In the genomic region with DNA sequence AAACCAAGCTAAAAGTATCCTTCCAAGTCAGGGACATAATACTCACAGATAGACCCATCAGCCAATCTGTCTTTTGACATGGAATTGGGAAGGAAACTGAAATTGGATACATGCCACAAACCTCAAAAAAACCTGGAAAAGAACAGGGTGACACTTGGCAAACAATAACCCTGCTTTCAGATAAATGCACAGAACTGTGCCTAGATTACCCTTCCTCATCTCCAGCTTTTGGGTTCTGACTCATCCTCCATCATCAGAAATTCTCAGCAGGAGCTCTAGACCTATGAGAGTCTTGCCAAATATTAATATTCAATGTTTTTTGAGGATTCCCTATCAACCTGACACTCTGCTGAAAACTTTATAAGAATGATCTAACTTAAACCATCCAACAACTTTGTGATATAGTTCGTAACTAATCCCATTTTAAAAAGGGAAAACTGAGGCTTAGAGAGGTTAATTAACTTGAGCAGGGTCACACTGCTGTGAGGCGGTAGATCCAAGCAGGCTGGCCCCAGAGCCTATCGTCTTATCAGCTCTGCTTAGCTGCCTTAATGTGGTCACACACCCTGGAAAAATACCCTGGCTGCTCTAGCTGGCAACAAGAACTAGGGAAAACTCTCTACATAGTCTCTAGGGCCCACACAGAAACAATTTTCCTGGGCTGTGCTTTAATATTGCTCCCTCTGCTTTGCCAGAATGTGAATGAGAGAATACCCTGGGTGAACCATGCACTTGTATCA, we compare ENCODE assay signal across 23 cellular contexts.
DNase-seq lines count a peak whose midpoint lies in the region; ATAC-seq, FAIRE-seq and TF ChIP-seq lines count a peak whose summit lies in the region.
"Had no signal": no experiment of that assay in that cellular context is flagged by ENCODE, and none has a peak within 500 bp of the region (broad histone marks: within the 10 kb centered on the region; RNA-seq: fewer than 3 reads in every experiment).

No MANE protein-coding gene starts in this region.

- peak; percentile 92 to 93 for ATAC-seq in right cardiac atrium
- ATAC-seq in GM21360 (IDR thresholded peaks at IDR 0.05; ENCODE audit: unreplicated experiment): no peak
- no peak for ATAC-seq in GM18870 (IDR thresholded peaks at IDR 0.05; ENCODE audit: unreplicated experiment)
- ATAC-seq in CD4-positive, alpha-beta T cell (ENCODE audit: poor library complexity): no peak
- ATAC-seq: GM23338, HepG2 had no signal

- H3K79me2 ChIP-seq in astrocyte (ENCODE audit: insufficient read depth, low read length): no peaks in the 10 kb centered on the region

- peaks cover 1% of the 10 kb centered on the region for H3K36me3 Mint-ChIP-seq in astrocyte (ENCODE audit: low read depth, unreplicated experiment)
- no peaks in the 10 kb centered on the region for H3K36me3 Mint-ChIP-seq in CD4-positive, alpha-beta T cell (ENCODE audit: low read depth)
- H3K36me3 Mint-ChIP-seq: CD4-positive, alpha-beta memory T cell had no signal

- H3K27ac ChIP-seq in right cardiac atrium (ENCODE audit: low read length) (no peak overlapping the region), left ventricle myocardium inferior (replicated peaks) (no peak overlapping the region), astrocyte (ENCODE audit: low read depth, low read length) (no peak overlapping the region)
- no peak overlapping the region for H3K27ac ChIP-seq in CD4-positive, alpha-beta T cell (ENCODE audit: low read depth, low read length)
- H3K27ac ChIP-seq: BLaER1, HL-60 had no signal

- WGBS in right cardiac atrium: 30% methylated on average over 3 of the region's 3 CpGs

- H3K4me1 ChIP-seq in right cardiac atrium (ENCODE audit: control insufficient read depth, insufficient read depth, low read length) (no peaks in the 10 kb centered on the region), left ventricle myocardium inferior (no peaks in the 10 kb centered on the region), astrocyte (ENCODE audit: insufficient read depth, low read length) (no peaks in the 10 kb centered on the region)
- H3K4me1 ChIP-seq: BLaER1 had no signal

- H3K27ac Mint-ChIP-seq in astrocyte (ENCODE audit: unreplicated experiment): no peak overlapping the region
- H3K27ac Mint-ChIP-seq in CD4-positive, alpha-beta T cell: no peak overlapping the region
- H3K27ac Mint-ChIP-seq: CD4-positive, alpha-beta memory T cell; GM23338 had no signal

- FAIRE-seq in astrocyte (lab: Jason Lieb, UNC): no peak
- FAIRE-seq: GM12891, HepG2 had no signal

- no peak overlapping the region for H3K9ac ChIP-seq in astrocyte (ENCODE audit: low read length)
- H3K9ac ChIP-seq: BLaER1 had no signal

- H3K27me3 Mint-ChIP-seq in astrocyte (ENCODE audit: low read depth, unreplicated experiment): no peaks in the 10 kb centered on the region
- no peaks in the 10 kb centered on the region for H3K27me3 Mint-ChIP-seq in CD4-positive, alpha-beta T cell
- H3K27me3 Mint-ChIP-seq: CD4-positive, alpha-beta memory T cell had no signal

- H3K4me3 ChIP-seq in right cardiac atrium (ENCODE audit: low read length) (no peak overlapping the region), left ventricle myocardium inferior (no peak overlapping the region), astrocyte (ENCODE audit: insufficient read depth, low read depth, low read length) (no peak overlapping the region), fibroblast of villous mesenchyme (ENCODE audit: low read depth, low read length) (no peak overlapping the region)
- H3K4me3 ChIP-seq: BLaER1, GM23338 had no signal

- no peaks in the 10 kb centered on the region for H3K9me3 ChIP-seq in right cardiac atrium (ENCODE audit: control insufficient read depth, low read length)
- no peaks in the 10 kb centered on the region for H3K9me3 ChIP-seq in left ventricle myocardium inferior (replicated peaks)
- no peaks in the 10 kb centered on the region for H3K9me3 ChIP-seq in astrocyte (ENCODE audit: insufficient read depth, low read depth, low read length)
- H3K9me3 ChIP-seq in CD4-positive, alpha-beta T cell (ENCODE audit: control insufficient read depth, low read length): no peaks in the 10 kb centered on the region
- H3K9me3 ChIP-seq: BLaER1, Caco-2 had no signal

- H3K4me1 Mint-ChIP-seq in astrocyte (ENCODE audit: low read depth, unreplicated experiment): peaks cover 14% of the 10 kb centered on the region
- no peaks in the 10 kb centered on the region for H3K4me1 Mint-ChIP-seq in CD4-positive, alpha-beta T cell (ENCODE audit: low read depth)
- H3K4me1 Mint-ChIP-seq: CD4-positive, alpha-beta memory T cell had no signal

- no peaks in the 10 kb centered on the region for H4K20me1 ChIP-seq in astrocyte (ENCODE audit: insufficient read depth, low read length)
- H4K20me1 ChIP-seq: BLaER1 had no signal

- no peak overlapping the region for H3K4me2 ChIP-seq in astrocyte (ENCODE audit: low read length)
- H3K4me2 ChIP-seq: BLaER1, GM23338 had no signal

- TF ChIP-seq CTCF in left ventricle myocardium inferior (IDR thresholded peaks at IDR 0.05; ENCODE audit: borderline replicate concordance) (no peak), astrocyte (IDR thresholded peaks at IDR 0.05; ENCODE audit: insufficient read depth, low read depth, low read length) (no peak), fibroblast of villous mesenchyme (IDR thresholded peaks at IDR 0.05; ENCODE audit: insufficient read depth, low read depth, low read length) (no peak)
- TF ChIP-seq CTCF in CD4-positive, alpha-beta T cell (IDR thresholded peaks at IDR 0.05): no peak

- no peak overlapping the region for H3K4me3 Mint-ChIP-seq in astrocyte (ENCODE audit: unreplicated experiment)
- H3K4me3 Mint-ChIP-seq in CD4-positive, alpha-beta T cell: no peak overlapping the region
- H3K4me3 Mint-ChIP-seq: CD4-positive, alpha-beta memory T cell; GM23338 had no signal

- POLR2A ChIA-PET in CD4-positive, alpha-beta T cell (lab: Charles Lee): no interaction called here

- peak; percentile 47 to 82 (median 52) for DNase-seq in right cardiac atrium
- no peak for DNase-seq in left ventricle myocardium inferior
- peak; percentile 4 for DNase-seq in astrocyte (ENCODE audit: low read depth)
- DNase-seq in fibroblast of villous mesenchyme (ENCODE audit: low read depth): peak; percentile 67
- no peak for DNase-seq in CD4-positive, alpha-beta T cell
- DNase-seq: Caco-2; CD4-positive, alpha-beta memory T cell; DMS 273 treated with DMSO at 0.1 percent for 48 hours; DMS79 treated with DMSO at 0.1 percent for 48 hours; HCEC 1CT; KBM-7; NCI-H1092 treated with DMSO at 0.1 percent for 48 hours; NCI-H1436 treated with DMSO at 0.1 percent for 48 hours; NCI-H1930; NCI-H510A; SHP77 had no signal

- H3K27me3 ChIP-seq in right cardiac atrium (ENCODE audit: control insufficient read depth, insufficient read depth) (no peaks in the 10 kb centered on the region), left ventricle myocardium inferior (ENCODE audit: low read depth) (peaks cover 31% of the 10 kb centered on the region), astrocyte (ENCODE audit: insufficient read depth, low read length) (no peaks in the 10 kb centered on the region)
- no peaks in the 10 kb centered on the region for H3K27me3 ChIP-seq in CD4-positive, alpha-beta T cell (ENCODE audit: control insufficient read depth, insufficient read depth, low read length)
- H3K27me3 ChIP-seq: BLaER1 had no signal

- intact Hi-C loops in right cardiac atrium (cut with DNase I) (no loop called here), left ventricle myocardium inferior (cut with micrococcal nuclease) (no loop called here)
- intact Hi-C loops in CD4-positive, alpha-beta T cell (cut with DNase I, micrococcal nuclease): no loop called here

- H2AFZ ChIP-seq in astrocyte (ENCODE audit: low read depth, low read length): no peak overlapping the region
- H2AFZ ChIP-seq: GM23338 had no signal

- no peaks in the 10 kb centered on the region for H3K9me3 Mint-ChIP-seq in astrocyte (ENCODE audit: unreplicated experiment)
- H3K9me3 Mint-ChIP-seq in CD4-positive, alpha-beta T cell: no peaks in the 10 kb centered on the region
- H3K9me3 Mint-ChIP-seq: GM23338 had no signal

- CTCF ChIA-PET in CD4-positive, alpha-beta T cell (lab: Charles Lee): no interaction called here

- no peaks in the 10 kb centered on the region for H3K36me3 ChIP-seq in left ventricle myocardium inferior
- no peaks in the 10 kb centered on the region for H3K36me3 ChIP-seq in astrocyte (ENCODE audit: insufficient read depth, low read length)
- H3K36me3 ChIP-seq: BLaER1 had no signal

Comparison
In these comparisons a context has a peak if more than half of its experiments do, and no peak if none do; other contexts are left out.
1. DNase-seq: peak in right cardiac atrium (3 of 3), astrocyte (single experiment) and fibroblast of villous mesenchyme (single experiment); none in left ventricle myocardium inferior (single experiment) and CD4-positive, alpha-beta T cell (0 of 10).
2. ATAC-seq: peak in right cardiac atrium (2 of 2); none in GM21360 (single experiment), GM18870 (single experiment) and CD4-positive, alpha-beta T cell (single experiment).